In genomic region chr6:31075528-31075927, GRCh38 we compare ENCODE assay signal across 25 cellular contexts. TPM values are rescaled to one million over a fixed set of nuclear protein-coding genes. Genes with fewer than 3 reads are reported as not detected.
A peak's percentile ranks its signal among the peaks of the same experiment; 100 is the strongest.
DNase-seq lines count a peak whose midpoint lies in the region; ATAC-seq and TF ChIP-seq lines count a peak whose summit lies in the region.
"Had no signal": no experiment of that assay in that cellular context is flagged by ENCODE, and none has a peak within 500 bp of the region (broad histone marks: within the 10 kb centered on the region; RNA-seq: fewer than 3 reads in every experiment).

No MANE protein-coding gene starts in this region.

- H3K4ac ChIP-seq in H9 (ENCODE audit: low read depth, low read length): no peak overlapping the region

- H2AK5ac ChIP-seq in H9 (ENCODE audit: insufficient read length, low read length): no peak overlapping the region

- no peak overlapping the region for H2BK20ac ChIP-seq in H9 (ENCODE audit: low read depth, low read length, poor library complexity, severe bottlenecking)

- no peak overlapping the region for H2BK15ac ChIP-seq in H9 (ENCODE audit: low read depth, low read length)

- CTCF ChIA-PET in AG04450 (lab: Charles Lee): interaction anchor here (1.0 to 8.6 kb wide), 3 partner anchors 7 to 254 kb away, joined by 3 to 135 read pairs (median 4); no protein-coding TSS in a partner anchor

- no peaks in the 10 kb centered on the region for H3K27me3 ChIP-seq in AG04450 (ENCODE audit: control insufficient read depth, insufficient read depth, low read length)
- H3K27me3 ChIP-seq in H9 (ENCODE audit: insufficient read depth, low read length): no peaks in the 10 kb centered on the region
- H3K27me3 ChIP-seq: colonic mucosa, vagina had no signal

- no peak overlapping the region for H3K14ac ChIP-seq in H9 (ENCODE audit: insufficient read depth, low read length)

- H3K18ac ChIP-seq in H9 (ENCODE audit: insufficient read length, low read depth, low read length): no peak overlapping the region

- no peak overlapping the region for H3K4me3 ChIP-seq in AG04450 (ENCODE audit: low read depth, low read length)
- no peak overlapping the region for H3K4me3 ChIP-seq in lower leg skin (ENCODE audit: low read depth, poor library complexity, severe bottlenecking)
- H3K4me3 ChIP-seq: colonic mucosa, prostate gland, smooth muscle cell, vagina had no signal

- H4K91ac ChIP-seq in H9 (ENCODE audit: insufficient read length, low read depth, low read length): no peak overlapping the region

- no peak for TF ChIP-seq CTCF in AG04450 (IDR thresholded peaks at IDR 0.05; ENCODE audit: low read depth, low read length)
- TF ChIP-seq CTCF in VCaP (conservative IDR thresholded peaks at IDR 0.05): no peak
- no peak for TF ChIP-seq CTCF in lower leg skin (IDR thresholded peaks at IDR 0.05)
- no peak for TF ChIP-seq CTCF in H9 (conservative IDR thresholded peaks at IDR 0.05)

- no peaks in the 10 kb centered on the region for H3K23me2 ChIP-seq in H9 (ENCODE audit: insufficient read length, low read depth, low read length, poor library complexity, severe bottlenecking)

- H3T11ph ChIP-seq in H9 (ENCODE audit: low read length): no peak overlapping the region

- H3K4me2 ChIP-seq in H9 (ENCODE audit: insufficient read depth, insufficient read length, low read length): no peak overlapping the region
- H3K4me2 ChIP-seq: smooth muscle cell had no signal

- H4K5ac ChIP-seq in H9 (ENCODE audit: insufficient read length, low read depth, low read length): no peak overlapping the region

- intact Hi-C loops in lower leg skin (cut with DNase I; ENCODE audit: low total_unique reads): no loop called here

- H3K9me3 Mint-ChIP-seq in H9: no peaks in the 10 kb centered on the region
- H3K9me3 Mint-ChIP-seq: activated CD8-positive, alpha-beta T cell treated with anti-CD3 and anti-CD28 coated beads for 36 hours; activated naive CD4-positive, alpha-beta T cell treated with anti-CD3 and anti-CD28 coated beads, Interleukin-2, amount 10 ng/mL, durations not matched to agents 7 days and 5 days; CD4-positive, alpha-beta T cell; neural crest cell had no signal

- no peak overlapping the region for H4K8ac ChIP-seq in H9 (replicated peaks; ENCODE audit: insufficient read length, low read depth, low read length)

- peak overlapping the region; percentile 22 for H3K27ac ChIP-seq in AG04450 (ENCODE audit: low read depth, low read length)
- H3K27ac ChIP-seq in VCaP: peak overlapping the region; percentile 85
- H3K27ac ChIP-seq in H9 (ENCODE audit: insufficient read length, low read depth, low read length): no peak overlapping the region
- H3K27ac ChIP-seq: colonic mucosa, prostate gland, vagina had no signal

- H3K9ac ChIP-seq in H9 (ENCODE audit: extremely low read depth, insufficient read length, low read length): no peak overlapping the region

- ATAC-seq in HG03460 (IDR thresholded peaks at IDR 0.05; ENCODE audit: unreplicated experiment) (no peak), GM18870 (IDR thresholded peaks at IDR 0.05; ENCODE audit: unreplicated experiment) (no peak)
- ATAC-seq: activated CD8-positive, alpha-beta T cell treated with anti-CD3 and anti-CD28 coated beads for 36 hours; left cardiac atrium had no signal

- H2BK5ac ChIP-seq in H9 (ENCODE audit: insufficient read length, low read length): no peak overlapping the region

- H2BK12ac ChIP-seq in H9 (ENCODE audit: insufficient read length, low read depth, low read length): no peak overlapping the region

- peaks cover 41 to 45% of the 10 kb centered on the region in 2 experiments for H3K4me1 Mint-ChIP-seq in H9

- no peak overlapping the region for H3K56ac ChIP-seq in H9 (ENCODE audit: insufficient read length, low read depth, low read length)

- no peak overlapping the region for H3K23ac ChIP-seq in H9 (ENCODE audit: insufficient read length, low read depth, low read length)

- POLR2A ChIA-PET in AG04450 (lab: Yijun Ruan, JAX): interaction anchor here (0.8 to 1.1 kb wide), 2 partner anchors 12 to 323 kb away, joined by 3 to 9 read pairs; no protein-coding TSS in a partner anchor

- no peaks in the 10 kb centered on the region for H3K27me3 Mint-ChIP-seq in H9 (ENCODE audit: low read depth)
- H3K27me3 Mint-ChIP-seq: activated CD8-positive, alpha-beta T cell treated with anti-CD3 and anti-CD28 coated beads for 36 hours had no signal

- H4K20me1 ChIP-seq in H9 (ENCODE audit: control insufficient read depth, insufficient read depth, insufficient read length): no peaks in the 10 kb centered on the region

- no peak overlapping the region for H2BK120ac ChIP-seq in H9 (ENCODE audit: low read depth, low read length, poor library complexity, severe bottlenecking)

- peaks cover 4% of the 10 kb centered on the region; the same call in 1 of the 2 replicates for H3K4me1 ChIP-seq in H9 (ENCODE audit: insufficient read depth, low read length)

- H3K9me3 ChIP-seq in AG04450 (ENCODE audit: control insufficient read depth, insufficient read depth, low read length) (no peaks in the 10 kb centered on the region), H9 (ENCODE audit: control insufficient read depth, low read depth, low read length) (no peaks in the 10 kb centered on the region)
- H3K9me3 ChIP-seq: colonic mucosa, prostate gland, vagina had no signal

- DNase-seq in AG04450 (ENCODE audit: low read depth, low spot score) (no peak), HCEC 1CT (peak; percentile 91), fibroblast of peridontal ligament (ENCODE audit: extremely low read depth) (peak; percentile 61), lower leg skin (ENCODE audit: low spot score in 2 of 2) (no peak), H9 (no peak)
- DNase-seq: activated CD4-positive, CD25-positive, alpha-beta regulatory T cell; activated CD8-positive, alpha-beta T cell treated with anti-CD3 and anti-CD28 coated beads for 36 hours; activated naive CD4-positive, alpha-beta T cell treated with anti-CD3 and anti-CD28 coated beads, Interleukin-2, amount 10 ng/mL, durations not matched to agents 7 days and 5 days; activated T-cell treated with anti-CD3 and anti-CD28 coated beads, Interleukin-2, amount 50 U/mL, for 1 hour; CD4-positive, alpha-beta T cell; colonic mucosa; DMS153; Karpas-422; left cardiac atrium; NCI-H1417 treated with DMSO at 0.1 percent for 48 hours; NCI-H69; substantia nigra had no signal

- WGBS in lower leg skin, 2 donors: 65 to 93% methylated on average over 1 of the region's 1 CpG
- WGBS in H9 (ENCODE audit: extremely low coverage, insufficient read length, low lambda C conversion rate): no CpG with 5 or more reads among the region's 1 CpG

- H3K27ac Mint-ChIP-seq in H9: no peak overlapping the region
- H3K27ac Mint-ChIP-seq: activated CD8-positive, alpha-beta T cell treated with anti-CD3 and anti-CD28 coated beads for 36 hours; activated naive CD4-positive, alpha-beta T cell treated with anti-CD3 and anti-CD28 coated beads, Interleukin-2, amount 10 ng/mL, durations not matched to agents 7 days and 5 days; CD4-positive, alpha-beta T cell had no signal

- H3K36me3 Mint-ChIP-seq in H9 (ENCODE audit: insufficient read depth in 1 of 3, low read depth in 3 of 3): no peaks in the 10 kb centered on the region
- H3K36me3 Mint-ChIP-seq: activated naive CD4-positive, alpha-beta T cell treated with anti-CD3 and anti-CD28 coated beads, Interleukin-2, amount 10 ng/mL, durations not matched to agents 7 days and 5 days had no signal

- no peaks in the 10 kb centered on the region for H3K79me2 ChIP-seq in H9 (ENCODE audit: insufficient read depth, low read length)

- no peak overlapping the region; a peak in 1 of 5 replicates for H3K4me3 Mint-ChIP-seq in H9
- H3K4me3 Mint-ChIP-seq: activated CD8-positive, alpha-beta T cell treated with anti-CD3 and anti-CD28 coated beads for 36 hours; activated naive CD4-positive, alpha-beta T cell treated with anti-CD3 and anti-CD28 coated beads, Interleukin-2, amount 10 ng/mL, durations not matched to agents 7 days and 5 days; CD4-positive, alpha-beta T cell; neural crest cell had no signal

- no peak overlapping the region for H2AFZ ChIP-seq in H9 (ENCODE audit: low read length)

- no peaks in the 10 kb centered on the region for H3K79me1 ChIP-seq in H9 (ENCODE audit: insufficient read depth, low read depth, low read length, poor library complexity, severe bottlenecking)

- no peak for TF ChIP-seq POLR2A in lower leg skin (IDR thresholded peaks at IDR 0.05)

RNA-seq across cellular contexts. Expression of gene C6orf15, which starts 36.8 kb away (rescaled TPM):
- polyA plus RNA-seq in AG04450 (2011; rRNA removed): not detected in 2 replicates
- polyA minus RNA-seq in AG04450 (2011; rRNA and poly(A)+ RNA removed): not detected in 2 replicates
- 10 to 100 TPM in 3 of 4 donors, 1 to 10 TPM in 1; 7.5 to 20.2 (median 15.2) TPM for total RNA-seq in lower leg skin
- total RNA-seq in H9 (2021): not detected in 2 replicates
- total RNA-seq: A673; activated CD8-positive, alpha-beta T cell treated with anti-CD3 and anti-CD28 coated beads for 36 hours; CD4-positive, alpha-beta T cell; colonic mucosa; left cardiac atrium; neural crest cell; vagina had no signal

RNA-seq across cellular contexts. Expression of gene PSORS1C1, which starts 39.1 kb away (rescaled TPM):
- 0.94 and 1.6 TPM in 2 replicates for polyA plus RNA-seq in AG04450 (2011; rRNA removed)
- 2.2 and 4.2 TPM in 2 replicates for polyA minus RNA-seq in AG04450 (2011; rRNA and poly(A)+ RNA removed)
- total RNA-seq in lower leg skin (10 to 100 TPM in 1 of 4 donors, 1 to 10 TPM in 3; 1.8 to 21.4 (median 6.2) TPM), H9 (2021) (0.48 TPM in 2 replicates)
- total RNA-seq: A673; activated CD8-positive, alpha-beta T cell treated with anti-CD3 and anti-CD28 coated beads for 36 hours; CD4-positive, alpha-beta T cell; neural crest cell had no signal

RNA-seq across cellular contexts. Expression of gene CDSN, which starts 44.7 kb away (rescaled TPM):
- polyA plus RNA-seq in AG04450 (2011; rRNA removed): not detected in 2 replicates
- polyA minus RNA-seq in AG04450 (2011; rRNA and poly(A)+ RNA removed): not detected in 2 replicates
- total RNA-seq in lower leg skin (1,000 to 10,000 TPM in 1 of 4 donors, 100 to 1,000 TPM in 3; 480 to 1,164 (median 686) TPM), H9 (2021) (not detected in 2 replicates)
- total RNA-seq: A673; activated CD8-positive, alpha-beta T cell treated with anti-CD3 and anti-CD28 coated beads for 36 hours; CD4-positive, alpha-beta T cell; colonic mucosa; neural crest cell had no signal

Comparison
In these comparisons a context has a peak if more than half of its experiments do, and no peak if none do; other contexts are left out.
1. DNase-seq: peak in HCEC 1CT (single experiment) and fibroblast of peridontal ligament (single experiment); none in AG04450 (single experiment), lower leg skin (0 of 2) and H9 (single experiment).
2. RNA of gene CDSN, which starts 44.7 kb away (total RNA-seq): 480 to 1,164 TPM in lower leg skin; not detected in H9; every median in the first group is over 100 times any median in the second.